Comparison of ENCODE assay signal across 8 cellular contexts in the genomic region with DNA sequence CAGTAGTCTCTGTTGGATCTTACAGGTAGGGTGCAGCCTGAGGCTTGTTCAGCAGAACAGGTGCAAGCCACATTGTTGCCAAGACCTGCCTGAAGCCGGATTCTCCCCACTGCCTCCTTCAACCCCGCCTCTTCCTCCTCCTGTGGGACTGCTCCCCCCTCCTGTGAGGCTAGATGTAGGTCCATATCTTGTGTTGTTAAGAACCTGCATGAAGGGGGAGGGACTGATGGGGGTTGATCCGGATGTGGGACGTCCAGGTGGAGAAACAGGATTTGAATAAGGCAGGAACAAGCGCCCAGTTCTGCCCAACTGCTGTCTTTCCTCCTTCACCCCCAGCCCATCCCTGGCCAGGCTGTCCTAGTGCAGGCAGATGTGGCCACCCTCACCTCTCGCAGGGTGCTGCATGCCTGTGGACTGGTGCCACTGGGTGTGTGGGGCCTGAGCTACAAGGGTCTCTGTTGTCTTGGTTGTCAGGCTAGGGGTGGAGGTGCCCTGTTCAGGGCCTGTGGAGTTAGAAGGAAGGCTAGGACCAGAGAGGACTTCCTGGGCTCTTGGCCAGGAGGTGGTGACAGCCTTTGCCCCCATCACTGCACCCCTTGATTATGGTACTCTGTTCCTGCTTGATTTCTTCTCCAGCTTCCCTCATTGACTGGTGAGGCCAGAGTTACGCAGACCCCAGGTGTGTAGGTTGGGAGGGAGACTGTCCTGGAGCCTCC. TPM values are rescaled to one million over a fixed set of nuclear protein-coding genes. Genes with fewer than 3 reads are reported as not detected.
A peak's percentile ranks its signal among the peaks of the same experiment; 100 is the strongest.
DNase-seq lines count a peak whose midpoint lies in the region; ATAC-seq, FAIRE-seq and TF ChIP-seq lines count a peak whose summit lies in the region.

No MANE protein-coding gene starts in this region.

- H3K4me3 ChIP-seq in HepG2 (replicated peaks in 1 of 3; ENCODE audit: insufficient read depth in 1 of 3, low read depth in 2 of 3, low read length in 3 of 3) (peak overlapping the region; percentile 40 to 98 (median 68)), right lobe of liver (peak overlapping the region in 1 of 3 donors; percentile 9), liver (ENCODE audit: low read depth in 1 of 3, low read length in 3 of 3) (peak overlapping the region in 2 of 3 donors; percentile 21 to 45), urinary bladder (ENCODE audit: low read depth, low read length) (peak overlapping the region; percentile 33)

- H3K9me3 ChIP-seq in HepG2 (ENCODE audit: low read length) (no peaks in the 10 kb centered on the region), right lobe of liver (no peaks in the 10 kb centered on the region), liver (ENCODE audit: control insufficient read depth in 4 of 4, low read length in 3 of 4) (no peaks in the 10 kb centered on the region)

- H3K4me1 ChIP-seq in HepG2 (ENCODE audit: insufficient read depth, low read length) (peaks cover 37% of the 10 kb centered on the region), right lobe of liver (peaks cover 0 to 14% (median 7%) of the 10 kb centered on the region in 4 donors), liver (ENCODE audit: control insufficient read depth in 4 of 4, insufficient read depth in 4 of 4, low read length in 3 of 4) (peaks cover 0 to 12% (median 8%) of the 10 kb centered on the region in 4 donors), urinary bladder (ENCODE audit: insufficient read depth) (no peaks in the 10 kb centered on the region)

- no TSS peak for BruUV-seq in HepG2 (replicated peaks; lab: Mats Ljungman, UMichigan)

- POLR2A ChIA-PET in HepG2 (lab: Yijun Ruan, JAX) = interaction anchor here (1.7 to 3.2 kb wide), 4 partner anchors 9 to 18 kb away, joined by 6 to 58 read pairs (median 25); a partner anchor contains a TSS
- POLR2A ChIA-PET in activated naive CD8-positive, alpha-beta T cell treated with anti-CD3 and anti-CD28 coated beads, Interleukin-2, amount 10 ng/mL, durations not matched to agents 7 days and 5 days (lab: Charles Lee) = interaction anchor here (1.7 to 4.8 kb wide), 4 partner anchors 17 to 30 kb away, joined by 9 to 63 read pairs (median 28); a partner anchor contains a TSS

- CTCF ChIA-PET in HepG2 (lab: Yijun Ruan, JAX; ENCODE audit: low intra/inter-chr PET ratio, low total read pairs) = no interaction called here

- peak overlapping the region; percentile 94 for H3K4me2 ChIP-seq in HepG2 (ENCODE audit: low read depth, low read length)

- TF ChIP-seq RAD21 in HepG2 (CRISPR knock-in tag; IDR thresholded peaks at IDR 0.05) = no peak
- no peak for TF ChIP-seq RAD21 in liver (IDR thresholded peaks at IDR 0.05)

- peaks cover 21% of the 10 kb centered on the region for H3K79me2 ChIP-seq in HepG2 (ENCODE audit: insufficient read depth, low read length)

- intact Hi-C loops in HepG2 (cut with micrococcal nuclease; ENCODE audit: unreplicated experiment) = no loop called here
- intact Hi-C loops in right lobe of liver (cut with DNase I) = no loop called here

- peak overlapping the region; percentile 99 for H3K4me3 Mint-ChIP-seq in activated naive CD8-positive, alpha-beta T cell treated with anti-CD3 and anti-CD28 coated beads, Interleukin-2, amount 10 ng/mL, durations not matched to agents 7 days and 5 days

- peak in 1 of 2 experiments; percentile 35; a peak in 1 of 4 replicates for TF ChIP-seq POLR2A in HepG2 (IDR thresholded peaks at IDR 0.05; ENCODE audit: insufficient read depth in 1 of 2, low read depth in 2 of 2, low read length in 2 of 2)
- no peak for TF ChIP-seq POLR2A in right lobe of liver (IDR thresholded peaks at IDR 0.05)

- H3K36me3 Mint-ChIP-seq in activated naive CD8-positive, alpha-beta T cell treated with anti-CD3 and anti-CD28 coated beads, Interleukin-2, amount 10 ng/mL, durations not matched to agents 7 days and 5 days = peaks cover 2% of the 10 kb centered on the region

- in situ Hi-C loops in HepG2 (cut with HindIII; ENCODE audit: extremely low pct_ligation_motif_present, low pct_unique_long_range_greater_than_20kb) = no loop called here

- H3K36me3 ChIP-seq in HepG2 (replicated peaks in 1 of 2; ENCODE audit: control insufficient read depth in 1 of 2, insufficient read depth in 2 of 2, low read length in 2 of 2) = peaks cover 9 to 24% of the 10 kb centered on the region in 2 experiments
- no peaks in the 10 kb centered on the region for H3K36me3 ChIP-seq in right lobe of liver
- peaks cover 0 to 16% (median 2%) of the 10 kb centered on the region in 4 donors for H3K36me3 ChIP-seq in liver (ENCODE audit: control insufficient read depth in 4 of 4, insufficient read depth in 3 of 4, low read depth in 1 of 4, low read length in 3 of 4)
- no peaks in the 10 kb centered on the region for H3K36me3 ChIP-seq in urinary bladder (ENCODE audit: insufficient read depth)

- TF ChIP-seq EP300 in HepG2 (IDR thresholded peaks at IDR 0.05; ENCODE audit: low read depth in 2 of 2, low read length in 2 of 2) (no peak), HepG2 (CRISPR knock-in tag; IDR thresholded peaks at IDR 0.05; ENCODE audit: borderline replicate concordance) (no peak)

- ATAC-seq in HepG2 = no peak
- ATAC-seq in right lobe of liver = no peak
- peak; percentile 4 for ATAC-seq in activated naive CD8-positive, alpha-beta T cell treated with anti-CD3 and anti-CD28 coated beads, Interleukin-2, amount 10 ng/mL, durations not matched to agents 7 days and 5 days (ENCODE audit: low read depth)
- ATAC-seq in HG03159 (IDR thresholded peaks at IDR 0.05; ENCODE audit: unreplicated experiment) = no peak

- H3K27ac Mint-ChIP-seq in activated naive CD8-positive, alpha-beta T cell treated with anti-CD3 and anti-CD28 coated beads, Interleukin-2, amount 10 ng/mL, durations not matched to agents 7 days and 5 days = peak overlapping the region; percentile 99

- no peak overlapping the region for H3K27ac ChIP-seq in HepG2 (ENCODE audit: extremely low read length, insufficient read depth, low read length)
- peak overlapping the region in 1 of 3 donors; percentile 8 for H3K27ac ChIP-seq in right lobe of liver
- peak overlapping the region in 1 of 2 donors; percentile 78 for H3K27ac ChIP-seq in liver (ENCODE audit: low read depth in 1 of 2, low read length in 2 of 2)
- peak overlapping the region; percentile 0 for H3K27ac ChIP-seq in urinary bladder (ENCODE audit: low read depth)

- peaks cover 30% of the 10 kb centered on the region for H3K4me1 Mint-ChIP-seq in activated naive CD8-positive, alpha-beta T cell treated with anti-CD3 and anti-CD28 coated beads, Interleukin-2, amount 10 ng/mL, durations not matched to agents 7 days and 5 days

- DNase-seq in HepG2 (ENCODE audit: low spot score) (no peak), right lobe of liver (no peak), NCI-H2081 treated with DMSO at 0.1 percent for 48 hours (lab: John Stamatoyannopoulos, UW) (no peak)
- DNase-seq in activated naive CD8-positive, alpha-beta T cell treated with anti-CD3 and anti-CD28 coated beads, Interleukin-2, amount 10 ng/mL, durations not matched to agents 7 days and 5 days = no peak
- DNase-seq in activated CD4-positive, CD25-positive, alpha-beta regulatory T cell (lab: John Stamatoyannopoulos, UW) = no peak

- no peaks in the 10 kb centered on the region for H3K27me3 ChIP-seq in HepG2 (ENCODE audit: control insufficient read depth in 1 of 2, insufficient read depth in 2 of 2, low read length in 2 of 2)
- no peaks in the 10 kb centered on the region for H3K27me3 ChIP-seq in right lobe of liver
- no peaks in the 10 kb centered on the region for H3K27me3 ChIP-seq in liver (ENCODE audit: control insufficient read depth in 4 of 4, insufficient read depth in 4 of 4, low read length in 3 of 4)

- FAIRE-seq in HepG2 (lab: Jason Lieb, UNC) = no peak

- H3K9ac ChIP-seq in HepG2 (ENCODE audit: insufficient read depth, low read depth, low read length) (peak overlapping the region; percentile 93), liver (ENCODE audit: low read depth in 1 of 2, low read length in 2 of 2) (no peak overlapping the region)

- 59% methylated on average over 6 of the region's 7 CpGs for WGBS in HepG2 (ENCODE audit: low lambda C conversion rate)
- WGBS in right lobe of liver (ENCODE audit: insufficient coverage, low coverage, low lambda C conversion rate, missing lambda C conversion rate) = 73% methylated on average over 5 of the region's 7 CpGs
- whole genome bisulfite sequencing in liver = 81% methylated on average over 7 of the region's 7 CpGs
- 54% methylated on average over 7 of the region's 7 CpGs for WGBS in urinary bladder

- H4K20me1 ChIP-seq in HepG2 (ENCODE audit: insufficient read depth, low read length) = peaks cover 7% of the 10 kb centered on the region; the same call in 1 of the 2 replicates

- TF ChIP-seq CTCF in HepG2 (CRISPR knock-in tag; IDR thresholded peaks at IDR 0.05) (no peak), right lobe of liver (IDR thresholded peaks at IDR 0.05) (no peak), liver (IDR thresholded peaks at IDR 0.05; ENCODE audit: low read depth, low read length, missing input control) (no peak)

- peaks cover 2% of the 10 kb centered on the region for H3K27me3 Mint-ChIP-seq in activated naive CD8-positive, alpha-beta T cell treated with anti-CD3 and anti-CD28 coated beads, Interleukin-2, amount 10 ng/mL, durations not matched to agents 7 days and 5 days

- no peaks in the 10 kb centered on the region for H3K9me3 Mint-ChIP-seq in activated naive CD8-positive, alpha-beta T cell treated with anti-CD3 and anti-CD28 coated beads, Interleukin-2, amount 10 ng/mL, durations not matched to agents 7 days and 5 days

- no peak overlapping the region for H2AFZ ChIP-seq in HepG2 (ENCODE audit: low read length)

RNA-seq across cellular contexts. Expression of a gene that starts 1.4 kb away (rescaled TPM):
- total RNA-seq in HepG2 (2016; rRNA removed; fragmentation: Illumina TruSeq; extraction: Trizol) (4.6 and 5.7 TPM in 2 replicates), right lobe of liver (1 to 10 TPM; 5.0 to 8.8 (median 7.7) TPM), liver (1 to 10 TPM in 1 of 2 donors, under 1 TPM in 1; 0.79 to 3.8 TPM), urinary bladder (18.3 TPM)
- 8.4 and 9.3 TPM in 2 replicates for total RNA-seq in HepG2 (2016; cell fraction: cytosol; rRNA removed; fragmentation: Illumina TruSeq; extraction: Trizol; ENCODE audit: low read depth)
- total RNA-seq in HepG2 (2016; cell fraction: insoluble cytoplasmic fraction; rRNA removed; fragmentation: Illumina TruSeq; extraction: Trizol) = 3.8 and 7.6 TPM in 2 replicates
- 5.8 and 6.3 TPM in 2 replicates for total RNA-seq in HepG2 (2016; cell fraction: membrane; rRNA removed; fragmentation: Illumina TruSeq; extraction: Trizol)
- total RNA-seq in HepG2 (2016; cell fraction: nucleus; rRNA removed; fragmentation: Illumina TruSeq; extraction: Trizol) = 8.9 and 10.0 TPM in 2 replicates
- polyA plus RNA-seq in HepG2 (2011; rRNA removed) (15.2 and 16.5 TPM in 2 replicates), liver (1 to 10 TPM; 3.0 to 5.8 TPM), urinary bladder (307 TPM)
- 7.6 and 13.1 TPM in 2 replicates for polyA plus RNA-seq in HepG2 (2011; cell fraction: cytosol; rRNA removed)
- 26.2 and 46.7 TPM in 2 replicates for polyA plus RNA-seq in HepG2 (2011; cell fraction: nucleus; rRNA removed)
- polyA plus RNA-seq in HepG2 (2012) = 6.4 and 16.5 TPM in 2 replicates
- 1.6 and 1.7 TPM in 2 replicates for polyA plus RNA-seq in HepG2 (2016; cell fraction: cytosol; fragmentation: Illumina TruSeq; extraction: Trizol; ENCODE audit: low read depth)
- polyA plus RNA-seq in HepG2 (2016; cell fraction: insoluble cytoplasmic fraction; fragmentation: Illumina TruSeq; extraction: Trizol; ENCODE audit: low read depth) = 5.3 and 8.6 TPM in 2 replicates
- polyA plus RNA-seq in HepG2 (2016; cell fraction: membrane; fragmentation: Illumina TruSeq; extraction: Trizol; ENCODE audit: low read depth) = 3.4 and 3.9 TPM in 2 replicates
- polyA plus RNA-seq in HepG2 (2016; cell fraction: nucleus; fragmentation: Illumina TruSeq; extraction: Trizol; ENCODE audit: insufficient read depth, low read depth) = 22.7 TPM in 2 replicates
- polyA minus RNA-seq in HepG2 (2011; rRNA and poly(A)+ RNA removed; ENCODE audit: low replicate concordance) = 28.6 and 56.6 TPM in 2 replicates
- 10.8 and 14.1 TPM in 2 replicates for polyA minus RNA-seq in HepG2 (2011; cell fraction: cytosol; rRNA and poly(A)+ RNA removed)
- 11.8 and 13.0 TPM in 2 replicates for polyA minus RNA-seq in HepG2 (2011; cell fraction: nucleus; rRNA and poly(A)+ RNA removed)
- 1 to 10 TPM; 8.6 to 8.8 TPM for total RNA-seq in activated naive CD8-positive, alpha-beta T cell treated with anti-CD3 and anti-CD28 coated beads, Interleukin-2, amount 10 ng/mL, durations not matched to agents 7 days and 5 days

RNA-seq across cellular contexts. Expression of a gene that starts 17.1 kb away (rescaled TPM):
- 66.7 and 67.7 TPM in 2 replicates for total RNA-seq in HepG2 (2016; rRNA removed; fragmentation: Illumina TruSeq; extraction: Trizol)
- 24.9 and 31.4 TPM in 2 replicates for total RNA-seq in HepG2 (2016; cell fraction: cytosol; rRNA removed; fragmentation: Illumina TruSeq; extraction: Trizol; ENCODE audit: low read depth)
- 67.1 and 68.7 TPM in 2 replicates for total RNA-seq in HepG2 (2016; cell fraction: insoluble cytoplasmic fraction; rRNA removed; fragmentation: Illumina TruSeq; extraction: Trizol)
- 38.8 and 52.9 TPM in 2 replicates for total RNA-seq in HepG2 (2016; cell fraction: membrane; rRNA removed; fragmentation: Illumina TruSeq; extraction: Trizol)
- 31.7 and 32.7 TPM in 2 replicates for total RNA-seq in HepG2 (2016; cell fraction: nucleus; rRNA removed; fragmentation: Illumina TruSeq; extraction: Trizol)
- polyA plus RNA-seq in HepG2 (2011; rRNA removed) = 58.2 and 60.2 TPM in 2 replicates
- 84.5 and 95.4 TPM in 2 replicates for polyA plus RNA-seq in HepG2 (2011; cell fraction: cytosol; rRNA removed)
- 55.3 and 57.9 TPM in 2 replicates for polyA plus RNA-seq in HepG2 (2011; cell fraction: nucleus; rRNA removed)
- polyA plus RNA-seq in HepG2 (2012) = 27.2 and 33.1 TPM in 2 replicates
- polyA plus RNA-seq in HepG2 (2016; cell fraction: cytosol; fragmentation: Illumina TruSeq; extraction: Trizol; ENCODE audit: low read depth) = 16.9 and 28.4 TPM in 2 replicates
- 57.3 and 61.7 TPM in 2 replicates for polyA plus RNA-seq in HepG2 (2016; cell fraction: insoluble cytoplasmic fraction; fragmentation: Illumina TruSeq; extraction: Trizol; ENCODE audit: low read depth)
- polyA plus RNA-seq in HepG2 (2016; cell fraction: membrane; fragmentation: Illumina TruSeq; extraction: Trizol; ENCODE audit: low read depth) = 24.0 and 35.4 TPM in 2 replicates
- 51.5 and 54.0 TPM in 2 replicates for polyA plus RNA-seq in HepG2 (2016; cell fraction: nucleus; fragmentation: Illumina TruSeq; extraction: Trizol; ENCODE audit: insufficient read depth, low read depth)
- polyA minus RNA-seq in HepG2 (2011; rRNA and poly(A)+ RNA removed; ENCODE audit: low replicate concordance) = 106 and 147 TPM in 2 replicates
- 15.6 and 16.2 TPM in 2 replicates for polyA minus RNA-seq in HepG2 (2011; cell fraction: cytosol; rRNA and poly(A)+ RNA removed)
- polyA minus RNA-seq in HepG2 (2011; cell fraction: nucleus; rRNA and poly(A)+ RNA removed) = 12.8 and 16.7 TPM in 2 replicates
- 10 to 100 TPM; 17.4 to 29.7 (median 21.0) TPM for total RNA-seq in right lobe of liver
- 10 to 100 TPM; 25.2 to 28.8 TPM for total RNA-seq in activated naive CD8-positive, alpha-beta T cell treated with anti-CD3 and anti-CD28 coated beads, Interleukin-2, amount 10 ng/mL, durations not matched to agents 7 days and 5 days
- total RNA-seq in liver = 10 to 100 TPM; 12.9 to 28.4 TPM
- 10 to 100 TPM; 30.5 to 31.8 TPM for polyA plus RNA-seq in liver
- 20.4 TPM for total RNA-seq in urinary bladder
- polyA plus RNA-seq in urinary bladder = 46.4 TPM

RNA-seq across cellular contexts. Expression of a gene that starts 26.9 kb away (rescaled TPM):
- total RNA-seq in HepG2 (2016; rRNA removed; fragmentation: Illumina TruSeq; extraction: Trizol) (not detected in 2 replicates), right lobe of liver (not detected), liver (under 1 TPM in 1 of 2 donors, not detected in 1; 0.50 TPM), urinary bladder (3.4 TPM)
- total RNA-seq in HepG2 (2016; cell fraction: cytosol; rRNA removed; fragmentation: Illumina TruSeq; extraction: Trizol; ENCODE audit: low read depth) = not detected in 2 replicates
- not detected in 2 replicates for total RNA-seq in HepG2 (2016; cell fraction: insoluble cytoplasmic fraction; rRNA removed; fragmentation: Illumina TruSeq; extraction: Trizol)
- total RNA-seq in HepG2 (2016; cell fraction: membrane; rRNA removed; fragmentation: Illumina TruSeq; extraction: Trizol) = not detected in 2 replicates
- not detected in 2 replicates for total RNA-seq in HepG2 (2016; cell fraction: nucleus; rRNA removed; fragmentation: Illumina TruSeq; extraction: Trizol)
- polyA plus RNA-seq in HepG2 (2011; rRNA removed) (0.07 TPM in 1 of 2 replicates, not detected in the other), liver (under 1 TPM; 0.03 to 0.24 TPM), urinary bladder (5.5 TPM)
- not detected in 2 replicates for polyA plus RNA-seq in HepG2 (2011; cell fraction: cytosol; rRNA removed)
- not detected in 2 replicates for polyA plus RNA-seq in HepG2 (2011; cell fraction: nucleus; rRNA removed)
- polyA plus RNA-seq in HepG2 (2012) = not detected in 2 replicates
- polyA plus RNA-seq in HepG2 (2016; cell fraction: cytosol; fragmentation: Illumina TruSeq; extraction: Trizol; ENCODE audit: low read depth) = not detected in 2 replicates
- polyA plus RNA-seq in HepG2 (2016; cell fraction: insoluble cytoplasmic fraction; fragmentation: Illumina TruSeq; extraction: Trizol; ENCODE audit: low read depth) = not detected in 2 replicates
- not detected in 2 replicates for polyA plus RNA-seq in HepG2 (2016; cell fraction: membrane; fragmentation: Illumina TruSeq; extraction: Trizol; ENCODE audit: low read depth)
- not detected in 2 replicates for polyA plus RNA-seq in HepG2 (2016; cell fraction: nucleus; fragmentation: Illumina TruSeq; extraction: Trizol; ENCODE audit: insufficient read depth, low read depth)
- not detected in 2 replicates for polyA minus RNA-seq in HepG2 (2011; rRNA and poly(A)+ RNA removed; ENCODE audit: low replicate concordance)
- not detected in 2 replicates for polyA minus RNA-seq in HepG2 (2011; cell fraction: cytosol; rRNA and poly(A)+ RNA removed)
- polyA minus RNA-seq in HepG2 (2011; cell fraction: nucleus; rRNA and poly(A)+ RNA removed) = 0.39 TPM in 1 of 2 replicates, not detected in the other
- total RNA-seq in activated naive CD8-positive, alpha-beta T cell treated with anti-CD3 and anti-CD28 coated beads, Interleukin-2, amount 10 ng/mL, durations not matched to agents 7 days and 5 days = not detected

RNA-seq across cellular contexts. Expression of a gene that starts 45.9 kb away (rescaled TPM):
- total RNA-seq in HepG2 (2016; rRNA removed; fragmentation: Illumina TruSeq; extraction: Trizol) (7.2 and 10.9 TPM in 2 replicates), right lobe of liver (1 to 10 TPM; 2.9 to 6.5 (median 3.9) TPM), liver (1 to 10 TPM; 1.9 to 9.9 TPM), urinary bladder (13.0 TPM)
- total RNA-seq in HepG2 (2016; cell fraction: cytosol; rRNA removed; fragmentation: Illumina TruSeq; extraction: Trizol; ENCODE audit: low read depth) = 3.8 and 3.9 TPM in 2 replicates
- 5.9 and 12.2 TPM in 2 replicates for total RNA-seq in HepG2 (2016; cell fraction: insoluble cytoplasmic fraction; rRNA removed; fragmentation: Illumina TruSeq; extraction: Trizol)
- total RNA-seq in HepG2 (2016; cell fraction: membrane; rRNA removed; fragmentation: Illumina TruSeq; extraction: Trizol) = 6.3 and 7.1 TPM in 2 replicates
- 8.6 and 10.4 TPM in 2 replicates for total RNA-seq in HepG2 (2016; cell fraction: nucleus; rRNA removed; fragmentation: Illumina TruSeq; extraction: Trizol)
- polyA plus RNA-seq in HepG2 (2011; rRNA removed) (2.9 and 4.5 TPM in 2 replicates), liver (1 to 10 TPM; 1.1 to 3.1 TPM), urinary bladder (51.8 TPM)
- polyA plus RNA-seq in HepG2 (2011; cell fraction: cytosol; rRNA removed) = 3.7 and 3.8 TPM in 2 replicates
- polyA plus RNA-seq in HepG2 (2011; cell fraction: nucleus; rRNA removed) = 7.5 and 12.9 TPM in 2 replicates
- 3.6 and 4.0 TPM in 2 replicates for polyA plus RNA-seq in HepG2 (2012)
- polyA plus RNA-seq in HepG2 (2016; cell fraction: cytosol; fragmentation: Illumina TruSeq; extraction: Trizol; ENCODE audit: low read depth) = 0.84 and 1.5 TPM in 2 replicates
- polyA plus RNA-seq in HepG2 (2016; cell fraction: insoluble cytoplasmic fraction; fragmentation: Illumina TruSeq; extraction: Trizol; ENCODE audit: low read depth) = 5.5 TPM in 2 replicates
- 2.0 and 2.7 TPM in 2 replicates for polyA plus RNA-seq in HepG2 (2016; cell fraction: membrane; fragmentation: Illumina TruSeq; extraction: Trizol; ENCODE audit: low read depth)
- polyA plus RNA-seq in HepG2 (2016; cell fraction: nucleus; fragmentation: Illumina TruSeq; extraction: Trizol; ENCODE audit: insufficient read depth, low read depth) = 17.1 and 20.1 TPM in 2 replicates
- 0.21 and 6.7 TPM in 2 replicates for polyA minus RNA-seq in HepG2 (2011; rRNA and poly(A)+ RNA removed; ENCODE audit: low replicate concordance)
- 1.3 and 2.7 TPM in 2 replicates for polyA minus RNA-seq in HepG2 (2011; cell fraction: cytosol; rRNA and poly(A)+ RNA removed)
- 4.9 and 8.2 TPM in 2 replicates for polyA minus RNA-seq in HepG2 (2011; cell fraction: nucleus; rRNA and poly(A)+ RNA removed)
- total RNA-seq in activated naive CD8-positive, alpha-beta T cell treated with anti-CD3 and anti-CD28 coated beads, Interleukin-2, amount 10 ng/mL, durations not matched to agents 7 days and 5 days = 10 to 100 TPM; 17.1 to 19.9 TPM
